ENCODE assay signal across 8 cellular contexts in the genomic region with DNA sequence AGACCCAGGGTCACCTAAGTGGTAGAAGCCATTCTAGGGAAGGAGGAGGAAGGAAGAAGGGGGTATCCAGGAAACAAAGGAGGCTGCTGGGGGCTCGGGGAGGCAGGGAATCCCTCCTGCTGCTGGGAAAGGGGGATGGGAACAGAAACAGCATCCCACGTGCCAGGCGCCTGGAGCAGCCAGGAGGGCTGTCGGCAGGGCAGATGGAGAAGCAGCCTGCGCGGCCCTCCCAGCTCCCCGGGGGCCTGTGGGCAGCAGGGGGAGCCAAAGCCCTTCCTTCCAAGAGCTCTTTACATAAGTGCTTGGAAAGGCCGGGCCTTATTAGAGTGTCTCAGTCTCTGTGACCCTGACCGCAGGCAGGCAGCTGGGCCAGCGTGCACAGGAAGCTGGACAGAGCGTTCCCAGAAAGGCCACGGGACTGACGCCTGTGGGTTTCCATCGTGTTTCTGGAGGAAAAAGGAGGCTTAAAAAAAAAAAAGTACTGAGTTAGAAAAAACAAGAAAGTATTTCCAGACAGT. TPM values are rescaled to one million over a fixed set of nuclear protein-coding genes. Genes with fewer than 3 reads are reported as not detected.
A peak's percentile ranks its signal among the peaks of the same experiment; 100 is the strongest.
DNase-seq lines count a peak whose midpoint lies in the region; ATAC-seq, FAIRE-seq and TF ChIP-seq lines count a peak whose summit lies in the region.

No MANE protein-coding gene starts in this region.

- H3K9me3 ChIP-seq in CD4-positive, alpha-beta memory T cell (ENCODE audit: control insufficient read depth in 1 of 2, low read length in 2 of 2) = no peaks in the 10 kb centered on the region
- no peaks in the 10 kb centered on the region for H3K9me3 ChIP-seq in HAP-1
- H3K9me3 ChIP-seq in HepG2 (ENCODE audit: low read length) = no peaks in the 10 kb centered on the region

- WGBS in HepG2 (ENCODE audit: low lambda C conversion rate) = 1% methylated on average over 10 of the region's 14 CpGs

- H3K27me3 ChIP-seq in CD4-positive, alpha-beta memory T cell (ENCODE audit: insufficient read depth, low read length) = no peaks in the 10 kb centered on the region
- no peaks in the 10 kb centered on the region for H3K27me3 ChIP-seq in HAP-1 (ENCODE audit: low read depth)
- H3K27me3 ChIP-seq in HepG2 (ENCODE audit: control insufficient read depth in 1 of 2, insufficient read depth in 2 of 2, low read length in 2 of 2) = peaks cover 2 to 28% of the 10 kb centered on the region in 2 experiments; a peak in 4 of 5 replicates

- in situ Hi-C loops in HAP-1 (cut with MboI; ENCODE audit: low sequenced_read_pairs) = no loop called here
- in situ Hi-C loops in HepG2 (cut with HindIII; ENCODE audit: extremely low pct_ligation_motif_present, low pct_unique_long_range_greater_than_20kb) = no loop called here

- no TSS peak for BruUV-seq in HepG2 (replicated peaks; lab: Mats Ljungman, UMichigan)

- H3K4me1 Mint-ChIP-seq in CD4-positive, alpha-beta memory T cell = peaks cover 2 to 21% (median 6%) of the 10 kb centered on the region in 4 donors

- ATAC-seq in HepG2 = peak; percentile 94
- ATAC-seq in GM21825 (IDR thresholded peaks at IDR 0.05; ENCODE audit: unreplicated experiment) = no peak

- peak overlapping the region; percentile 19 to 97 (median 94) for H3K27ac Mint-ChIP-seq in CD4-positive, alpha-beta memory T cell

- H2AFZ ChIP-seq in HepG2 (ENCODE audit: low read length) = no peak overlapping the region

- no peaks in the 10 kb centered on the region for H3K36me3 ChIP-seq in CD4-positive, alpha-beta memory T cell (ENCODE audit: insufficient read depth, low read length)
- H3K36me3 ChIP-seq in HAP-1 (replicated peaks) (peaks cover 2% of the 10 kb centered on the region; the same call in 1 of the 2 replicates), HepG2 (replicated peaks in 1 of 2; ENCODE audit: control insufficient read depth in 1 of 2, insufficient read depth in 2 of 2, low read length in 2 of 2) (no peaks in the 10 kb centered on the region)

- DNase-seq in CD4-positive, alpha-beta memory T cell = peak; percentile 63 to 66 (median 64)
- DNase-seq in HAP-1 (ENCODE audit: low spot score in 2 of 2) (peak; percentile 97 to 99), NCI-H524 treated with DMSO at 0.1 percent for 48 hours (lab: John Stamatoyannopoulos, UW) (peak; percentile 93), dedifferentiated amniotic fluid mesenchymal stem cell (ENCODE audit: extremely low spot score) (peak; percentile 91), HepG2 (ENCODE audit: low spot score) (peak; percentile 83)
- DNase-seq in activated CD4-positive, alpha-beta T cell treated with anti-CD3 and anti-CD28 coated beads, Interleukin-2, amount 50 U/mL, for 4 hours = peak; percentile 71
- DNase-seq in stimulated activated CD4-positive, alpha-beta T cell treated with anti-CD3 and anti-CD28 coated beads, Interleukin-2, amount 100 ng/mL, for 24 hours = peak; percentile 71 to 72

- H3K36me3 Mint-ChIP-seq in CD4-positive, alpha-beta memory T cell = peaks cover 0 to 3% of the 10 kb centered on the region in 2 donors

- H3K4me3 Mint-ChIP-seq in CD4-positive, alpha-beta memory T cell = peak overlapping the region in 2 of 8 donors; percentile 39 to 59

- peak overlapping the region; percentile 39; the same call in 1 of the 2 replicates for H3K9ac ChIP-seq in HepG2 (ENCODE audit: insufficient read depth, low read depth, low read length)

- H3K4me1 ChIP-seq in CD4-positive, alpha-beta memory T cell (ENCODE audit: insufficient read depth, low read length) = peaks cover 5% of the 10 kb centered on the region
- H3K4me1 ChIP-seq in HAP-1 (no peaks in the 10 kb centered on the region), HepG2 (ENCODE audit: insufficient read depth, low read length) (peaks cover 9% of the 10 kb centered on the region)

- no peaks in the 10 kb centered on the region for H3K79me2 ChIP-seq in HepG2 (ENCODE audit: insufficient read depth, low read length)

- POLR2A ChIA-PET in CD4-positive, alpha-beta memory T cell (lab: Charles Lee; ENCODE audit: partially characterized antibody) = interaction anchor here (1.0 to 1.9 kb wide), 6 partner anchors 9 to 53 kb away, joined by 4 to 17 read pairs (median 6); no protein-coding TSS in a partner anchor
- POLR2A ChIA-PET in HepG2 (lab: Yijun Ruan, JAX) = interaction anchor here (0.6 kb wide), 1 partner anchor 22 kb away, joined by 3 read pairs; no protein-coding TSS in a partner anchor

- H3K27ac ChIP-seq in CD4-positive, alpha-beta memory T cell (ENCODE audit: low read depth, low read length) = peak overlapping the region; percentile 5
- H3K27ac ChIP-seq in HepG2 (ENCODE audit: extremely low read length, insufficient read depth, low read length) = no peak overlapping the region

- CTCF ChIA-PET in CD4-positive, alpha-beta memory T cell (lab: Charles Lee; ENCODE audit: partially characterized antibody) = interaction anchor here (0.9 to 4.1 kb wide), 17 partner anchors 9 to 371 kb away, joined by 3 to 168 read pairs (median 4); a partner anchor contains a TSS
- CTCF ChIA-PET in HepG2 (lab: Yijun Ruan, JAX; ENCODE audit: low intra/inter-chr PET ratio, low total read pairs) = interaction anchor here (1.1 to 2.1 kb wide), 2 partner anchors 10 to 13 kb away, joined by 3 to 41 read pairs; no protein-coding TSS in a partner anchor

- TF ChIP-seq RAD21 in HepG2 (CRISPR knock-in tag; IDR thresholded peaks at IDR 0.05) = peak; percentile 84

- TF ChIP-seq POLR2A in HepG2 (IDR thresholded peaks at IDR 0.05; ENCODE audit: insufficient read depth in 1 of 2, low read depth in 2 of 2, low read length in 2 of 2) = no peak

- H3K4me3 ChIP-seq in CD4-positive, alpha-beta memory T cell (ENCODE audit: low read length in 2 of 2) = no peak overlapping the region
- H3K4me3 ChIP-seq in HAP-1 = no peak overlapping the region
- peak overlapping the region in 1 of 3 experiments; percentile 20; a peak in 2 of 6 replicates for H3K4me3 ChIP-seq in HepG2 (replicated peaks in 1 of 3; ENCODE audit: insufficient read depth in 1 of 3, low read depth in 2 of 3, low read length in 3 of 3)

- FAIRE-seq in HepG2 (lab: Jason Lieb, UNC) = peak; percentile 79

- H4K20me1 ChIP-seq in HepG2 (ENCODE audit: insufficient read depth, low read length) = no peaks in the 10 kb centered on the region

- TF ChIP-seq CTCF in HepG2 (CRISPR knock-in tag; IDR thresholded peaks at IDR 0.05) = peak; percentile 90

- peak overlapping the region; percentile 61 for H3K4me2 ChIP-seq in HepG2 (ENCODE audit: low read depth, low read length)

- TF ChIP-seq EP300 in HepG2 (IDR thresholded peaks at IDR 0.05; ENCODE audit: low read depth in 2 of 2, low read length in 2 of 2) (no peak), HepG2 (CRISPR knock-in tag; IDR thresholded peaks at IDR 0.05; ENCODE audit: borderline replicate concordance) (no peak)

- H3K27me3 Mint-ChIP-seq in CD4-positive, alpha-beta memory T cell = no peaks in the 10 kb centered on the region

- H3K9me3 Mint-ChIP-seq in CD4-positive, alpha-beta memory T cell = no peaks in the 10 kb centered on the region

- intact Hi-C loops in CD4-positive, alpha-beta memory T cell (cut with micrococcal nuclease) = loop anchor here (1.0 kb wide), 2 partner anchors 13 to 371 kb away; no protein-coding TSS in a partner anchor
- intact Hi-C loops in HepG2 (cut with micrococcal nuclease; ENCODE audit: unreplicated experiment) = loop anchor here (1.0 kb wide), 1 partner anchor 13 kb away; no protein-coding TSS in a partner anchor

RNA-seq across cellular contexts. Expression of a gene that starts 24.8 kb away (rescaled TPM):
- total RNA-seq in CD4-positive, alpha-beta memory T cell = 1 to 10 TPM; 1.6 to 2.1 TPM
- 10 to 100 TPM in 1 of 2 donors, 1 to 10 TPM in 1; 6.4 to 13.1 TPM for polyA plus RNA-seq in CD4-positive, alpha-beta memory T cell
- 0.51 TPM in 1 of 2 replicates, not detected in the other for total RNA-seq in HepG2 (2016; rRNA removed; fragmentation: Illumina TruSeq; extraction: Trizol)
- total RNA-seq in HepG2 (2016; cell fraction: cytosol; rRNA removed; fragmentation: Illumina TruSeq; extraction: Trizol; ENCODE audit: low read depth) = 0.10 TPM in 1 of 2 replicates, not detected in the other
- total RNA-seq in HepG2 (2016; cell fraction: insoluble cytoplasmic fraction; rRNA removed; fragmentation: Illumina TruSeq; extraction: Trizol) = 0.30 and 0.40 TPM in 2 replicates
- total RNA-seq in HepG2 (2016; cell fraction: membrane; rRNA removed; fragmentation: Illumina TruSeq; extraction: Trizol) = 0.46 and 0.69 TPM in 2 replicates
- 0.47 TPM in 1 of 2 replicates, not detected in the other for total RNA-seq in HepG2 (2016; cell fraction: nucleus; rRNA removed; fragmentation: Illumina TruSeq; extraction: Trizol)
- polyA plus RNA-seq in HepG2 (2011; rRNA removed) = 0.16 and 1.3 TPM in 2 replicates
- 0.58 and 0.69 TPM in 2 replicates for polyA plus RNA-seq in HepG2 (2011; cell fraction: cytosol; rRNA removed)
- polyA plus RNA-seq in HepG2 (2011; cell fraction: nucleus; rRNA removed) = 0.35 and 0.80 TPM in 2 replicates
- not detected in 2 replicates for polyA plus RNA-seq in HepG2 (2012)
- 0.31 and 0.33 TPM in 2 replicates for polyA plus RNA-seq in HepG2 (2016; cell fraction: cytosol; fragmentation: Illumina TruSeq; extraction: Trizol; ENCODE audit: low read depth)
- 0.39 TPM in 1 of 2 replicates, not detected in the other for polyA plus RNA-seq in HepG2 (2016; cell fraction: insoluble cytoplasmic fraction; fragmentation: Illumina TruSeq; extraction: Trizol; ENCODE audit: low read depth)
- 0.41 and 0.76 TPM in 2 replicates for polyA plus RNA-seq in HepG2 (2016; cell fraction: membrane; fragmentation: Illumina TruSeq; extraction: Trizol; ENCODE audit: low read depth)
- polyA plus RNA-seq in HepG2 (2016; cell fraction: nucleus; fragmentation: Illumina TruSeq; extraction: Trizol; ENCODE audit: insufficient read depth, low read depth) = 0.92 and 1.1 TPM in 2 replicates
- 0.30 and 1.4 TPM in 2 replicates for polyA minus RNA-seq in HepG2 (2011; rRNA and poly(A)+ RNA removed; ENCODE audit: low replicate concordance)
- polyA minus RNA-seq in HepG2 (2011; cell fraction: cytosol; rRNA and poly(A)+ RNA removed) = 0.26 TPM in 1 of 2 replicates, not detected in the other
- 0.39 TPM in 1 of 2 replicates, not detected in the other for polyA minus RNA-seq in HepG2 (2011; cell fraction: nucleus; rRNA and poly(A)+ RNA removed)

RNA-seq across cellular contexts. Expression of a gene that starts 41.0 kb away (rescaled TPM):
- 10 to 100 TPM; 10.8 to 11.1 TPM for total RNA-seq in CD4-positive, alpha-beta memory T cell
- 1 to 10 TPM; 8.1 to 8.7 TPM for polyA plus RNA-seq in CD4-positive, alpha-beta memory T cell
- 2.7 and 3.7 TPM in 2 replicates for total RNA-seq in HepG2 (2016; rRNA removed; fragmentation: Illumina TruSeq; extraction: Trizol)
- 1.0 and 1.5 TPM in 2 replicates for total RNA-seq in HepG2 (2016; cell fraction: cytosol; rRNA removed; fragmentation: Illumina TruSeq; extraction: Trizol; ENCODE audit: low read depth)
- 2.2 and 4.1 TPM in 2 replicates for total RNA-seq in HepG2 (2016; cell fraction: insoluble cytoplasmic fraction; rRNA removed; fragmentation: Illumina TruSeq; extraction: Trizol)
- total RNA-seq in HepG2 (2016; cell fraction: membrane; rRNA removed; fragmentation: Illumina TruSeq; extraction: Trizol) = 2.5 TPM in 2 replicates
- 2.7 and 3.7 TPM in 2 replicates for total RNA-seq in HepG2 (2016; cell fraction: nucleus; rRNA removed; fragmentation: Illumina TruSeq; extraction: Trizol)
- polyA plus RNA-seq in HepG2 (2011; rRNA removed) = 3.5 TPM in 2 replicates
- 2.4 and 3.4 TPM in 2 replicates for polyA plus RNA-seq in HepG2 (2011; cell fraction: cytosol; rRNA removed)
- 4.3 and 5.5 TPM in 2 replicates for polyA plus RNA-seq in HepG2 (2011; cell fraction: nucleus; rRNA removed)
- polyA plus RNA-seq in HepG2 (2012) = 1.7 and 2.1 TPM in 2 replicates
- 0.77 and 1.3 TPM in 2 replicates for polyA plus RNA-seq in HepG2 (2016; cell fraction: cytosol; fragmentation: Illumina TruSeq; extraction: Trizol; ENCODE audit: low read depth)
- polyA plus RNA-seq in HepG2 (2016; cell fraction: insoluble cytoplasmic fraction; fragmentation: Illumina TruSeq; extraction: Trizol; ENCODE audit: low read depth) = 1.5 and 1.6 TPM in 2 replicates
- polyA plus RNA-seq in HepG2 (2016; cell fraction: membrane; fragmentation: Illumina TruSeq; extraction: Trizol; ENCODE audit: low read depth) = 1.4 and 1.5 TPM in 2 replicates
- 5.6 and 5.8 TPM in 2 replicates for polyA plus RNA-seq in HepG2 (2016; cell fraction: nucleus; fragmentation: Illumina TruSeq; extraction: Trizol; ENCODE audit: insufficient read depth, low read depth)
- 4.1 and 6.9 TPM in 2 replicates for polyA minus RNA-seq in HepG2 (2011; rRNA and poly(A)+ RNA removed; ENCODE audit: low replicate concordance)
- polyA minus RNA-seq in HepG2 (2011; cell fraction: cytosol; rRNA and poly(A)+ RNA removed) = 1.6 and 1.8 TPM in 2 replicates
- 1.9 and 2.9 TPM in 2 replicates for polyA minus RNA-seq in HepG2 (2011; cell fraction: nucleus; rRNA and poly(A)+ RNA removed)

RNA-seq across cellular contexts. Expression of a gene that starts 43.4 kb away (rescaled TPM):
- total RNA-seq in CD4-positive, alpha-beta memory T cell = 10 to 100 TPM; 61.5 to 66.6 TPM
- 10 to 100 TPM in 1 of 2 donors, 1 to 10 TPM in 1; 9.6 to 33.2 TPM for polyA plus RNA-seq in CD4-positive, alpha-beta memory T cell
- 2.9 and 3.9 TPM in 2 replicates for total RNA-seq in HepG2 (2016; rRNA removed; fragmentation: Illumina TruSeq; extraction: Trizol)
- total RNA-seq in HepG2 (2016; cell fraction: cytosol; rRNA removed; fragmentation: Illumina TruSeq; extraction: Trizol; ENCODE audit: low read depth) = 1.4 and 1.8 TPM in 2 replicates
- 3.0 and 4.3 TPM in 2 replicates for total RNA-seq in HepG2 (2016; cell fraction: insoluble cytoplasmic fraction; rRNA removed; fragmentation: Illumina TruSeq; extraction: Trizol)
- total RNA-seq in HepG2 (2016; cell fraction: membrane; rRNA removed; fragmentation: Illumina TruSeq; extraction: Trizol) = 2.4 and 2.6 TPM in 2 replicates
- total RNA-seq in HepG2 (2016; cell fraction: nucleus; rRNA removed; fragmentation: Illumina TruSeq; extraction: Trizol) = 5.4 and 6.2 TPM in 2 replicates
- 2.9 and 3.9 TPM in 2 replicates for polyA plus RNA-seq in HepG2 (2011; rRNA removed)
- polyA plus RNA-seq in HepG2 (2011; cell fraction: cytosol; rRNA removed) = 1.5 and 2.7 TPM in 2 replicates
- polyA plus RNA-seq in HepG2 (2011; cell fraction: nucleus; rRNA removed) = 16.7 and 19.0 TPM in 2 replicates
- polyA plus RNA-seq in HepG2 (2012) = 8.7 and 10.3 TPM in 2 replicates
- polyA plus RNA-seq in HepG2 (2016; cell fraction: cytosol; fragmentation: Illumina TruSeq; extraction: Trizol; ENCODE audit: low read depth) = 1.5 and 1.7 TPM in 2 replicates
- polyA plus RNA-seq in HepG2 (2016; cell fraction: insoluble cytoplasmic fraction; fragmentation: Illumina TruSeq; extraction: Trizol; ENCODE audit: low read depth) = 6.6 and 9.3 TPM in 2 replicates
- polyA plus RNA-seq in HepG2 (2016; cell fraction: membrane; fragmentation: Illumina TruSeq; extraction: Trizol; ENCODE audit: low read depth) = 3.4 and 4.2 TPM in 2 replicates
- polyA plus RNA-seq in HepG2 (2016; cell fraction: nucleus; fragmentation: Illumina TruSeq; extraction: Trizol; ENCODE audit: insufficient read depth, low read depth) = 18.1 and 20.7 TPM in 2 replicates
- 11.9 and 16.2 TPM in 2 replicates for polyA minus RNA-seq in HepG2 (2011; rRNA and poly(A)+ RNA removed; ENCODE audit: low replicate concordance)
- polyA minus RNA-seq in HepG2 (2011; cell fraction: cytosol; rRNA and poly(A)+ RNA removed) = 6.8 and 10.8 TPM in 2 replicates
- polyA minus RNA-seq in HepG2 (2011; cell fraction: nucleus; rRNA and poly(A)+ RNA removed) = 8.4 and 9.9 TPM in 2 replicates

Comparison
In these comparisons a context has a peak if more than half of its experiments do, and no peak if none do; other contexts are left out.
1. RNA of a gene that starts 43.4 kb away (total RNA-seq): 61.5 to 66.6 TPM in CD4-positive, alpha-beta memory T cell; 1.4 to 6.2 TPM in HepG2; every median in the first group is over 4 times any median in the second.
2. Peak in every context shown above with its lines, with median percentiles within 50 percentile points of each other: DNase-seq.